ENCODE assay signal across 1 cellular context in genomic region chr9:124337562-124337961, GRCh38.
A peak's percentile ranks its signal among the peaks of the same experiment; 100 is the strongest.
TF ChIP-seq lines count a peak whose summit lies in the region.

No MANE protein-coding gene starts in this region.

TF ChIP-seq in HEK293, 187 proteins besides CTCF, POLR2A, EP300 and RAD21 (continued from another document):
- TF ChIP-seq, protein P1, sequence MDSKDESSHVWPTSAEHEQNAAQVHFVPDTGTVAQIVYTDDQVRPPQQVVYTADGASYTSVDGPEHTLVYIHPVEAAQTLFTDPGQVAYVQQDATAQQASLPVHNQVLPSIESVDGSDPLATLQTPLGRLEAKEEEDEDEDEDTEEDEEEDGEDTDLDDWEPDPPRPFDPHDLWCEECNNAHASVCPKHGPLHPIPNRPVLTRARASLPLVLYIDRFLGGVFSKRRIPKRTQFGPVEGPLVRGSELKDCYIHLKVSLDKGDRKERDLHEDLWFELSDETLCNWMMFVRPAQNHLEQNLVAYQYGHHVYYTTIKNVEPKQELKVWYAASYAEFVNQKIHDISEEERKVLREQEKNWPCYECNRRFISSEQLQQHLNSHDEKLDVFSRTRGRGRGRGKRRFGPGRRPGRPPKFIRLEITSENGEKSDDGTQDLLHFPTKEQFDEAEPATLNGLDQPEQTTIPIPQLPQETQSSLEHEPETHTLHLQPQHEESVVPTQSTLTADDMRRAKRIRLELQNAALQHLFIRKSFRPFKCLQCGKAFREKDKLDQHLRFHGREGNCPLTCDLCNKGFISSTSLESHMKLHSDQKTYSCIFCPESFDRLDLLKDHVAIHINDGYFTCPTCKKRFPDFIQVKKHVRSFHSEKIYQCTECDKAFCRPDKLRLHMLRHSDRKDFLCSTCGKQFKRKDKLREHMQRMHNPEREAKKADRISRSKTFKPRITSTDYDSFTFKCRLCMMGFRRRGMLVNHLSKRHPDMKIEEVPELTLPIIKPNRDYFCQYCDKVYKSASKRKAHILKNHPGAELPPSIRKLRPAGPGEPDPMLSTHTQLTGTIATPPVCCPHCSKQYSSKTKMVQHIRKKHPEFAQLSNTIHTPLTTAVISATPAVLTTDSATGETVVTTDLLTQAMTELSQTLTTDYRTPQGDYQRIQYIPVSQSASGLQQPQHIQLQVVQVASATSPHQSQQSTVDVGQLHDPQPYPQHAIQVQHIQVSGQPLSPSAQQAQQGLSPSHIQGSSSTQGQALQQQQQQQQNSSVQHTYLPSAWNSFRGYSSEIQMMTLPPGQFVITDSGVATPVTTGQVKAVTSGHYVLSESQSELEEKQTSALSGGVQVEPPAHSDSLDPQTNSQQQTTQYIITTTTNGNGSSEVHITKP (tag by site-specific recombination; IDR thresholded peaks at IDR 0.05): no peak
- no peak for TF ChIP-seq ZNF530 (tag by site-specific recombination; IDR thresholded peaks at IDR 0.05; ENCODE audit: low read depth)
- peak; percentile 30 for TF ChIP-seq SETDB1 (IDR thresholded peaks at IDR 0.05; ENCODE audit: insufficient read length, low read length)
- no peak for TF ChIP-seq ZNF514 (tag by site-specific recombination; IDR thresholded peaks at IDR 0.05)
